Comparison of ENCODE assay signal across 16 cellular contexts in the genomic region with DNA sequence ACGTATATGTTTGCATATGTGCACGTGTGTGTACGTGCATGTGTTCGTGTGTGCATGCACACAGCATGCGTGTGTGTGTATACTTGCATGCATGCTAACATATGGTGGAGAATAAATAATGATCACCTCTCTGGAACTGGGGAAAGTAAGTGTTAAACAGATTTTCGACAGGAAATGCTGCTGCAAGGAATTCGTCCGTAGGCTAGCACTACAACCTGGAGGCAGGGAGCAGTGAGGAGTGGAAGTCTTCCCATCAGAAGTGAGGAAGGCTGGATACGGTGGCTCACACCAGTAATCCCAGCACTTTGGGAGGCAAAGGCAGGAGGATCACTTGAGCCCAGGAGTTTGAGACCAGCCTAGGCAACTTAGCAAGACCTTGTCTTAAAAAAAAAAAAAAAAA. TPM values are rescaled to one million over a fixed set of nuclear protein-coding genes. Genes with fewer than 3 reads are reported as not detected.
"Had no signal": no experiment of that assay in that cellular context is flagged by ENCODE, and none has a peak within 500 bp of the region (broad histone marks: within the 10 kb centered on the region; RNA-seq: fewer than 3 reads in every experiment).

No MANE protein-coding gene starts in this region.

- DNase-seq: activated CD4-positive, alpha-beta T cell treated with anti-CD3 and anti-CD28 coated beads, Interleukin-2, amount 50 U/mL, for 4 hours; activated gamma-delta T cell; activated naive CD8-positive, alpha-beta T cell treated with anti-CD3 and anti-CD28 coated beads, Interleukin-2, amount 10 ng/mL, durations not matched to agents 7 days and 5 days; activated T-cell treated with anti-CD3 and anti-CD28 coated beads, Interleukin-2, amount 50 U/mL, for 48 hours; colonic mucosa; effector CD8-positive, alpha-beta T cell; kidney glomerular epithelial cell; lower lobe of right lung; midbrain; small intestine; stomach; thyroid gland had no signal

- H3K27ac Mint-ChIP-seq: activated naive CD8-positive, alpha-beta T cell treated with anti-CD3 and anti-CD28 coated beads, Interleukin-2, amount 10 ng/mL, durations not matched to agents 7 days and 5 days had no signal

- H3K27me3 Mint-ChIP-seq: activated naive CD8-positive, alpha-beta T cell treated with anti-CD3 and anti-CD28 coated beads, Interleukin-2, amount 10 ng/mL, durations not matched to agents 7 days and 5 days had no signal

- H3K4me2 ChIP-seq: hepatocyte had no signal

- H3K9me3 ChIP-seq: colonic mucosa, lower lobe of right lung, right atrium auricular region, stomach, thyroid gland, vagina had no signal

- H3K36me3 Mint-ChIP-seq: activated naive CD8-positive, alpha-beta T cell treated with anti-CD3 and anti-CD28 coated beads, Interleukin-2, amount 10 ng/mL, durations not matched to agents 7 days and 5 days had no signal

- H3K4me3 ChIP-seq: colonic mucosa, hepatocyte, lower lobe of right lung, right atrium auricular region, stomach, thyroid gland, vagina had no signal

- H3K9me3 Mint-ChIP-seq: activated naive CD8-positive, alpha-beta T cell treated with anti-CD3 and anti-CD28 coated beads, Interleukin-2, amount 10 ng/mL, durations not matched to agents 7 days and 5 days had no signal

- H2AFZ ChIP-seq: hepatocyte had no signal

- H3K4me3 Mint-ChIP-seq: activated naive CD8-positive, alpha-beta T cell treated with anti-CD3 and anti-CD28 coated beads, Interleukin-2, amount 10 ng/mL, durations not matched to agents 7 days and 5 days had no signal

- FAIRE-seq: small intestine had no signal

- H3K36me3 ChIP-seq: colonic mucosa, right atrium auricular region, thyroid gland, vagina had no signal

- H3K27ac ChIP-seq: colonic mucosa, right atrium auricular region, thyroid gland, vagina had no signal

- H3K27me3 ChIP-seq: colonic mucosa, hepatocyte, right atrium auricular region, stomach, thyroid gland, vagina had no signal

RNA-seq across cellular contexts. Expression of a gene that starts 39.1 kb away (rescaled TPM):
- total RNA-seq: epithelial cell of proximal tubule had no signal
